ENCODE assay signal across 1 cellular context in the genomic region with DNA sequence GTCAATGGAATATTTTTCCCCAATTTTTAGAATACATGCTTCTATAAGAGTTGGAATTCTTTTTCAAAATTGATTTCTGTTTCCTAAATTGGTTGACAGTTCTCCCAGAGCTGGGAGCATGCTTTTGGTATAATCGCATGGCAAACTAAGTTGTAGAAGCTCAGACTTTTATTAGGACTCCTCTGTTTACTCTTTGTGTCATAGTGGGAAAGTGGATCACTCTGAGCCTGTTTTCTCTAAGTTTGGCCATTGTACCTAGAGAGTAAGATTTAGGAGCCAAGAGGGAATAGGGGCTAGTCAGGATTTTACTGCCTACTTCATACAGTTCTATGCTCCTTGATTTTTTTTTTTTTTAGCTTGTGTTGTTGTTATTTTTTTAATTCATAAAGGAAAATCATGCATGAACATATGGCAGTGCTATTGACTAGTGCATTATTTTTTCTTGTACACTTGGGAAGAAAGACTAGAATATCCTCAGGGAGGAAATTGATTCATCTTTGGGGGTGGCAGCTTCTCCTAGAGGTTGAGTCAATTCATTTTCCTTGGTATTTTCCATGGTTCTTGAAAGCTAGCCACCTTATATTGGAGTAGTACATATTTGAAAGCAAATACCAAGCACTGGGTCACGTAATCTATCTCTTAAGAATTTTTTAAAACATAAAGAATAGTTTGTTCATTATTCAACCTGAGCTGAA.
TF ChIP-seq lines count a peak whose summit lies in the region.

No MANE protein-coding gene starts in this region.

TF ChIP-seq in IMR-90, 13 proteins besides CTCF, POLR2A, EP300 and RAD21:
- TF ChIP-seq CHD1 (IDR thresholded peaks at IDR 0.05; ENCODE audit: low read depth, low read length) = no peak
- TF ChIP-seq RFX5 (IDR thresholded peaks at IDR 0.05; ENCODE audit: low read depth, low read length) = no peak
- TF ChIP-seq BHLHE40 (IDR thresholded peaks at IDR 0.05; ENCODE audit: low read depth, low read length) = no peak
- no peak for TF ChIP-seq CEBPB (IDR thresholded peaks at IDR 0.05; ENCODE audit: low read depth, low read length)
- no peak for TF ChIP-seq NFE2L2 (IDR thresholded peaks at IDR 0.05; ENCODE audit: low read depth, low read length)
- TF ChIP-seq, protein P1, sequence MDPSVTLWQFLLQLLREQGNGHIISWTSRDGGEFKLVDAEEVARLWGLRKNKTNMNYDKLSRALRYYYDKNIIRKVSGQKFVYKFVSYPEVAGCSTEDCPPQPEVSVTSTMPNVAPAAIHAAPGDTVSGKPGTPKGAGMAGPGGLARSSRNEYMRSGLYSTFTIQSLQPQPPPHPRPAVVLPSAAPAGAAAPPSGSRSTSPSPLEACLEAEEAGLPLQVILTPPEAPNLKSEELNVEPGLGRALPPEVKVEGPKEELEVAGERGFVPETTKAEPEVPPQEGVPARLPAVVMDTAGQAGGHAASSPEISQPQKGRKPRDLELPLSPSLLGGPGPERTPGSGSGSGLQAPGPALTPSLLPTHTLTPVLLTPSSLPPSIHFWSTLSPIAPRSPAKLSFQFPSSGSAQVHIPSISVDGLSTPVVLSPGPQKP (IDR thresholded peaks at IDR 0.05; ENCODE audit: borderline replicate concordance, low read depth, low read length) = no peak
- TF ChIP-seq, protein P2, sequence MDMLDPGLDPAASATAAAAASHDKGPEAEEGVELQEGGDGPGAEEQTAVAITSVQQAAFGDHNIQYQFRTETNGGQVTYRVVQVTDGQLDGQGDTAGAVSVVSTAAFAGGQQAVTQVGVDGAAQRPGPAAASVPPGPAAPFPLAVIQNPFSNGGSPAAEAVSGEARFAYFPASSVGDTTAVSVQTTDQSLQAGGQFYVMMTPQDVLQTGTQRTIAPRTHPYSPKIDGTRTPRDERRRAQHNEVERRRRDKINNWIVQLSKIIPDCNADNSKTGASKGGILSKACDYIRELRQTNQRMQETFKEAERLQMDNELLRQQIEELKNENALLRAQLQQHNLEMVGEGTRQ (IDR thresholded peaks at IDR 0.05; ENCODE audit: low read depth, low read length) = no peak
- no peak for TF ChIP-seq MAZ (IDR thresholded peaks at IDR 0.05; ENCODE audit: borderline replicate concordance, low read depth, low read length)
- TF ChIP-seq RCOR1 (IDR thresholded peaks at IDR 0.05; ENCODE audit: insufficient replicate concordance, low read length) = no peak
- TF ChIP-seq MXI1 (IDR thresholded peaks at IDR 0.05; ENCODE audit: borderline replicate concordance, low read depth, low read length) = no peak
- TF ChIP-seq FOS (IDR thresholded peaks at IDR 0.05; ENCODE audit: low read depth, low read length) = no peak
- no peak for TF ChIP-seq SMC3 (IDR thresholded peaks at IDR 0.05; ENCODE audit: low read depth, low read length)
- TF ChIP-seq MAFK (IDR thresholded peaks at IDR 0.05; ENCODE audit: low read depth, low read length) = no peak
